In the genomic region with DNA sequence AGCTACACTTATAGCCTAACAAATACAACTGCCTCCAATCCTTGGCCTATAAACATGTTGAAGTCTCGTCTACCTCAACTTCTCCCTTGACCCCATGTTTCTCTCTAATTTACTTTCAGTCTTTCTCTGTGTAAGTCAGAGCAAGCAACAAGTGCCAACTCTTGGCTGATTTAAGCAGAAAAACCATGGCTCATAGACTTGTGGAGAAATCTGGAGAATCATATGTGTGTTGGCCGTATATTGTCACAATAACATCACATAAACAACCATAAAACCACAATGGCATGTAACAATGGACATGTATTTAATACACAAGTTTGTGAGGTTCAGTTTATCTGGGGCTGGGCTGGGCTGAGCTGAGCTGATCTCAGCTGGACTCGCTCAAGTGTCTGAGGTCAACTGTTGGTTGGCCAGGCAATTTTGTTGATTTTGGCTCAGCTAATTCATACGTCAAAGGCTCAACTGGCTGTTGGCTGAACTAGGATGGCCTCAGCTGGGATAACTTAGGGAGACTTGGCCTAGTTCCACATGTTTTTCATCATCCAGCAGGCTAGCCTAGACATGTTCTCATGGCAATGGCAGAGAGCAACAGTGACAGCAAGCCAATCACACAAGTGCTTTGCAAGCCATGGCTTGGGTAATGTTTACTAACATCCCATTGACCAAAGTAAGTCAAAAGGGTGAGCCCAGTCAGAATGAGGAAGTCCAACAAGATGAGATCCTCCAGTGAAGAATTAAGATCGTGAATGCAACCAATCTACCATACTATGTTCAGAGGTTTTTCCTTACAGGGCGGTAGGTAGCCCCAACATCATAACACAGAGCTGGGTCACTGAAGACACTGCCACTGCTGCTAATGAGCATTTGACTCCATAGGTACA, we compare ENCODE assay signal across 10 cellular contexts. TPM values are rescaled to one million over a fixed set of nuclear protein-coding genes. Genes with fewer than 3 reads are reported as not detected.
DNase-seq lines count a peak whose midpoint lies in the region; ATAC-seq and TF ChIP-seq lines count a peak whose summit lies in the region.
"Had no signal": no experiment of that assay in that cellular context is flagged by ENCODE, and none has a peak within 500 bp of the region (broad histone marks: within the 10 kb centered on the region; RNA-seq: fewer than 3 reads in every experiment).

No MANE protein-coding gene starts in this region.

- intact Hi-C loops in psoas muscle (cut with DNase I): no loop called here

- DNase-seq in A172 (ENCODE audit: low spot score) (peak; percentile 91), LoVo (ENCODE audit: low spot score) (peak; percentile 81), SKM-1 treated with dmso at 0.1 percent for 144 hours (lab: John Stamatoyannopoulos, UW; ENCODE audit: unreplicated experiment) (peak; percentile 70), foreskin keratinocyte (peak; percentile 98 to 99), psoas muscle (peak; percentile 62 to 73), HuH-7.5 (ENCODE audit: low spot score) (no peak)
- DNase-seq in activated naive CD4-positive, alpha-beta T cell treated with anti-CD3 and anti-CD28 coated beads, Interleukin-2, amount 50 U/mL, for 72 hours (ENCODE audit: low spot score in 2 of 2): no peak

- H3K27ac ChIP-seq in foreskin keratinocyte (peak overlapping the region; percentile 89), psoas muscle (peak overlapping the region; percentile 88)
- H3K27ac ChIP-seq: BLaER1 had no signal

- peaks cover 39% of the 10 kb centered on the region for H3K4me1 ChIP-seq in foreskin keratinocyte
- H3K4me1 ChIP-seq in psoas muscle: peaks cover 49% of the 10 kb centered on the region

- H3K4me3 ChIP-seq in psoas muscle: peak overlapping the region; percentile 7
- H3K4me3 ChIP-seq: BLaER1 had no signal

- no peak overlapping the region for H3K27ac Mint-ChIP-seq in activated naive CD4-positive, alpha-beta T cell treated with anti-CD3 and anti-CD28 coated beads, Interleukin-2, amount 50 U/mL, for 72 hours
- H3K27ac Mint-ChIP-seq: T-helper 1 cell treated with Interleukin-12 subunit alpha and Interleukin-12 subunit beta and Interleukin-4 antibody, amounts not matched to agents 30 μg/mL and 1 μg/mL, for 36 hours had no signal

- no peaks in the 10 kb centered on the region for H3K27me3 ChIP-seq in foreskin keratinocyte
- no peaks in the 10 kb centered on the region for H3K27me3 ChIP-seq in psoas muscle (ENCODE audit: insufficient read depth in 3 of 3, low read length in 2 of 3)
- H3K27me3 ChIP-seq: BLaER1 had no signal

- peaks cover 3 to 8% of the 10 kb centered on the region in 2 donors for H3K9me3 Mint-ChIP-seq in activated naive CD4-positive, alpha-beta T cell treated with anti-CD3 and anti-CD28 coated beads, Interleukin-2, amount 50 U/mL, for 72 hours

- TF ChIP-seq CTCF in foreskin keratinocyte (conservative IDR thresholded peaks at IDR 0.05) (no peak), psoas muscle (IDR thresholded peaks at IDR 0.05) (no peak)

- H3K9me3 ChIP-seq in psoas muscle: no peaks in the 10 kb centered on the region
- H3K9me3 ChIP-seq: BLaER1 had no signal

- H3K36me3 Mint-ChIP-seq in activated naive CD4-positive, alpha-beta T cell treated with anti-CD3 and anti-CD28 coated beads, Interleukin-2, amount 50 U/mL, for 72 hours: peaks cover 4 to 16% of the 10 kb centered on the region in 2 donors

- H3K36me3 ChIP-seq in psoas muscle (ENCODE audit: insufficient read depth in 1 of 2, low read depth in 1 of 2): no peaks in the 10 kb centered on the region
- H3K36me3 ChIP-seq: BLaER1 had no signal

- WGBS in psoas muscle, 3 donors: 25 to 27% (median 25%) methylated on average over 6 of the region's 6 CpGs

- peak; percentile 12 for ATAC-seq in foreskin keratinocyte
- ATAC-seq in psoas muscle: peak; percentile 79 to 90 (median 86)
- ATAC-seq in activated naive CD4-positive, alpha-beta T cell treated with anti-CD3 and anti-CD28 coated beads, Interleukin-2, amount 50 U/mL, for 72 hours: no peak
- no peak for ATAC-seq in GM18873 (IDR thresholded peaks at IDR 0.05; ENCODE audit: low FRiP score, unreplicated experiment)

RNA-seq across cellular contexts. Expression of a gene that starts 12.9 kb away (rescaled TPM):
- total RNA-seq in A172 (2014; rRNA removed; shearing (Covaris generic)): 3.4 and 4.2 TPM in 2 replicates
- 11.0 and 11.1 TPM in 2 replicates for total RNA-seq in foreskin keratinocyte
- 6.3 and 7.3 TPM in 2 replicates for polyA plus RNA-seq in foreskin keratinocyte
- total RNA-seq in psoas muscle: 10 to 100 TPM in 3 of 4 donors, 1 to 10 TPM in 1; 6.3 to 25.6 (median 11.5) TPM
- 1 to 10 TPM; 4.3 to 9.0 (median 6.7) TPM for polyA plus RNA-seq in psoas muscle
- 10 to 100 TPM; 15.6 to 19.4 TPM for total RNA-seq in activated naive CD4-positive, alpha-beta T cell treated with anti-CD3 and anti-CD28 coated beads, Interleukin-2, amount 50 U/mL, for 72 hours

RNA-seq across cellular contexts. Expression of a gene that starts 13.3 kb away (rescaled TPM):
- total RNA-seq in A172 (2014; rRNA removed; shearing (Covaris generic)): 0.12 and 3.2 TPM in 2 replicates
- total RNA-seq in foreskin keratinocyte (0.63 and 0.78 TPM in 2 replicates), psoas muscle (1 to 10 TPM in 1 of 4 donors, under 1 TPM in 2, not detected in 1; 0.47 to 4.3 (median 0.97) TPM)
- polyA plus RNA-seq in foreskin keratinocyte (0.44 and 0.60 TPM in 2 replicates), psoas muscle (under 1 TPM; 0.05 to 0.15 (median 0.14) TPM)
- total RNA-seq in activated naive CD4-positive, alpha-beta T cell treated with anti-CD3 and anti-CD28 coated beads, Interleukin-2, amount 50 U/mL, for 72 hours: 1 to 10 TPM; 2.0 to 9.6 TPM

Comparison
In these comparisons a context has a peak if more than half of its experiments do, and no peak if none do; other contexts are left out.
1. DNase-seq: peak in A172 (single experiment), LoVo (single experiment), SKM-1 treated with dmso at 0.1 percent for 144 hours (single experiment), foreskin keratinocyte (2 of 2) and psoas muscle (2 of 2); none in HuH-7.5 (single experiment) and activated naive CD4-positive, alpha-beta T cell treated with anti-CD3 and anti-CD28 coated beads, Interleukin-2, amount 50 U/mL, for 72 hours (0 of 2).
2. ATAC-seq: peak in foreskin keratinocyte (single experiment) and psoas muscle (4 of 4); none in activated naive CD4-positive, alpha-beta T cell treated with anti-CD3 and anti-CD28 coated beads, Interleukin-2, amount 50 U/mL, for 72 hours (0 of 2) and GM18873 (single experiment).